21 cellular contexts compared by ENCODE assay signal in genomic region chr5:52794519-52794918, GRCh38. TPM values are rescaled to one million over a fixed set of nuclear protein-coding genes. Genes with fewer than 3 reads are reported as not detected.
DNase-seq lines count a peak whose midpoint lies in the region; ATAC-seq, FAIRE-seq and TF ChIP-seq lines count a peak whose summit lies in the region.
"Had no signal": no experiment of that assay in that cellular context is flagged by ENCODE, and none has a peak within 500 bp of the region (broad histone marks: within the 10 kb centered on the region; RNA-seq: fewer than 3 reads in every experiment).

No MANE protein-coding gene starts in this region.

- no TSS peak for BruUV-seq in HepG2 (replicated peaks; lab: Mats Ljungman, UMichigan)

- H3K9me3 ChIP-seq in HepG2 (ENCODE audit: low read length) (no peaks in the 10 kb centered on the region), tibial artery (no peaks in the 10 kb centered on the region), BE2C (no peaks in the 10 kb centered on the region), adrenal gland (replicated peaks in 1 of 3) (no peaks in the 10 kb centered on the region)
- H3K9me3 ChIP-seq: esophagus squamous epithelium, neutrophil had no signal

- H3K4me2 ChIP-seq in HepG2 (ENCODE audit: low read depth, low read length): peak overlapping the region; percentile 50

- TF ChIP-seq RAD21 in HepG2 (CRISPR knock-in tag; IDR thresholded peaks at IDR 0.05): no peak

- no peak for TF ChIP-seq CTCF in choroid plexus epithelial cell (conservative IDR thresholded peaks at IDR 0.05; ENCODE audit: low read depth, low read length)
- no peak for TF ChIP-seq CTCF in HepG2 (CRISPR knock-in tag; IDR thresholded peaks at IDR 0.05)
- no peak for TF ChIP-seq CTCF in tibial artery (IDR thresholded peaks at IDR 0.05)
- no peak for TF ChIP-seq CTCF in BE2C (IDR thresholded peaks at IDR 0.05; ENCODE audit: low read depth, low read length)
- TF ChIP-seq CTCF in adrenal gland (IDR thresholded peaks at IDR 0.05): no peak

- CTCF ChIA-PET in HepG2 (lab: Yijun Ruan, JAX; ENCODE audit: low intra/inter-chr PET ratio, low total read pairs): no interaction called here

- in situ Hi-C loops in HepG2 (cut with HindIII; ENCODE audit: extremely low pct_ligation_motif_present, low pct_unique_long_range_greater_than_20kb): no loop called here

- peaks cover 96% of the 10 kb centered on the region for H3K79me2 ChIP-seq in HepG2 (ENCODE audit: insufficient read depth, low read length)

- peak; percentile 84 for FAIRE-seq in HepG2 (lab: Jason Lieb, UNC)
- FAIRE-seq: GM12891, TTC549 had no signal

- 3% methylated on average over 1 of the region's 1 CpG for WGBS in HepG2 (ENCODE audit: low lambda C conversion rate)
- WGBS in adrenal gland, 4 donors: 40 to 45% (median 42%) methylated on average over 1 of the region's 1 CpG

- no peak overlapping the region for H2AFZ ChIP-seq in HepG2 (ENCODE audit: low read length)

- TF ChIP-seq EP300 in HepG2 (IDR thresholded peaks at IDR 0.05; ENCODE audit: low read depth in 2 of 2, low read length in 2 of 2) (peak in 1 of 2 experiments; percentile 72; a peak in 2 of 4 replicates), HepG2 (CRISPR knock-in tag; IDR thresholded peaks at IDR 0.05; ENCODE audit: borderline replicate concordance) (no peak)

- ATAC-seq in HepG2: peak; percentile 66
- ATAC-seq: activated T-cell treated with anti-CD3 and anti-CD28 coated beads, Interleukin-2, amount 50 U/mL, for 72 hours; CD8-positive, alpha-beta T cell had no signal

- no peaks in the 10 kb centered on the region; a peak in 1 of 5 replicates for H3K27me3 ChIP-seq in HepG2 (ENCODE audit: control insufficient read depth in 1 of 2, insufficient read depth in 2 of 2, low read length in 2 of 2)
- no peaks in the 10 kb centered on the region for H3K27me3 ChIP-seq in tibial artery
- no peaks in the 10 kb centered on the region for H3K27me3 ChIP-seq in BE2C
- H3K27me3 ChIP-seq in adrenal gland: no peaks in the 10 kb centered on the region
- H3K27me3 ChIP-seq: esophagus squamous epithelium had no signal

- H3K9ac ChIP-seq in HepG2 (ENCODE audit: insufficient read depth, low read depth, low read length): no peak overlapping the region

- intact Hi-C loops in HepG2 (cut with micrococcal nuclease; ENCODE audit: unreplicated experiment): no loop called here
- intact Hi-C loops in tibial artery (cut with DNase I; ENCODE audit: low total_unique reads): no loop called here
- intact Hi-C loops in adrenal gland (cut with DNase I): loop anchor here in 1 of 2 donors (10.0 kb wide), 1 partner anchor 110 kb away; no protein-coding TSS in a partner anchor

- peak; percentile 78 for DNase-seq in H4 (ENCODE audit: low spot score)
- peak; percentile 83 for DNase-seq in choroid plexus epithelial cell (ENCODE audit: low read depth)
- DNase-seq in HepG2 (ENCODE audit: low spot score): peak; percentile 83
- DNase-seq in tibial artery: peak in 1 of 2 donors; percentile 43
- no peak for DNase-seq in BE2C
- no peak for DNase-seq in kidney glomerular epithelial cell (lab: John Stamatoyannopoulos, UW)
- DNase-seq in adrenal gland: no peak
- DNase-seq: activated T-cell treated with anti-CD3 and anti-CD28 coated beads, Interleukin-2, amount 50 U/mL, for 72 hours; CD8-positive, alpha-beta T cell; DMS153; effector memory CD4-positive, alpha-beta T cell; esophagus squamous epithelium; head of caudate nucleus; NCI-H1417; NCI-H69; stimulated activated CD8-positive, alpha-beta memory T cell treated with anti-CD3 and anti-CD28 coated beads, Interleukin-4, amount 100 ng/mL, for 48 hours; substantia nigra; SW 1271 had no signal

- TF ChIP-seq POLR2A in HepG2 (IDR thresholded peaks at IDR 0.05; ENCODE audit: insufficient read depth in 1 of 2, low read depth in 2 of 2, low read length in 2 of 2) (no peak), adrenal gland (IDR thresholded peaks at IDR 0.05) (no peak)

- H3K4me3 ChIP-seq in choroid plexus epithelial cell (ENCODE audit: low read depth, low read length) (no peak overlapping the region), HepG2 (replicated peaks in 1 of 3; ENCODE audit: insufficient read depth in 1 of 3, low read depth in 2 of 3, low read length in 3 of 3) (peak overlapping the region in 1 of 3 experiments; percentile 3; a peak in 2 of 6 replicates), tibial artery (no peak overlapping the region), BE2C (ENCODE audit: low read depth, low read length) (no peak overlapping the region), adrenal gland (peak overlapping the region in 1 of 4 donors; percentile 88)
- H3K4me3 ChIP-seq: esophagus squamous epithelium had no signal

- H3K27ac ChIP-seq in HepG2 (ENCODE audit: extremely low read length, insufficient read depth, low read length): peak overlapping the region; percentile 52
- H3K27ac ChIP-seq in tibial artery: peak overlapping the region; percentile 87 to 95
- H3K27ac ChIP-seq in adrenal gland: peak overlapping the region in 1 of 5 donors; percentile 27
- H3K27ac ChIP-seq: neutrophil had no signal

- no peaks in the 10 kb centered on the region; the same call in 1 of the 2 replicates for H4K20me1 ChIP-seq in HepG2 (ENCODE audit: insufficient read depth, low read length)

- POLR2A ChIA-PET in HepG2 (lab: Yijun Ruan, JAX): interaction anchor here (0.8 to 0.9 kb wide), 2 partner anchors 85 to 315 kb away, joined by 4 read pairs; partner anchors contain the start of gene MOCS2

- H3K36me3 ChIP-seq in HepG2 (replicated peaks in 1 of 2; ENCODE audit: control insufficient read depth in 1 of 2, insufficient read depth in 2 of 2, low read length in 2 of 2) (no peaks in the 10 kb centered on the region), tibial artery (no peaks in the 10 kb centered on the region), BE2C (no peaks in the 10 kb centered on the region; the same call in 1 of the 2 replicates), adrenal gland (replicated peaks in 1 of 2) (no peaks in the 10 kb centered on the region)
- H3K36me3 ChIP-seq: esophagus squamous epithelium, neutrophil had no signal

- peaks cover 93% of the 10 kb centered on the region for H3K4me1 ChIP-seq in HepG2 (ENCODE audit: insufficient read depth, low read length)
- peaks cover 0 to 90% (median 26%) of the 10 kb centered on the region in 4 donors for H3K4me1 ChIP-seq in tibial artery
- H3K4me1 ChIP-seq in BE2C: peaks cover 17% of the 10 kb centered on the region; the same call in 1 of the 2 replicates
- H3K4me1 ChIP-seq in adrenal gland (replicated peaks in 1 of 2): peaks cover 20 to 90% of the 10 kb centered on the region in 2 donors

RNA-seq across cellular contexts. Expression of gene ITGA1, which starts 6.8 kb away (rescaled TPM):
- 16.0 and 23.8 TPM in 2 replicates for total RNA-seq in H4 (2014; rRNA removed; shearing (Covaris generic))
- total RNA-seq in HepG2 (2016; rRNA removed; fragmentation: Illumina TruSeq; extraction: Trizol): 11.6 and 23.1 TPM in 2 replicates
- 3.4 and 5.7 TPM in 2 replicates for total RNA-seq in HepG2 (2016; cell fraction: cytosol; rRNA removed; fragmentation: Illumina TruSeq; extraction: Trizol; ENCODE audit: low read depth)
- 12.0 and 21.2 TPM in 2 replicates for total RNA-seq in HepG2 (2016; cell fraction: insoluble cytoplasmic fraction; rRNA removed; fragmentation: Illumina TruSeq; extraction: Trizol)
- total RNA-seq in HepG2 (2016; cell fraction: membrane; rRNA removed; fragmentation: Illumina TruSeq; extraction: Trizol): 3.1 and 3.8 TPM in 2 replicates
- total RNA-seq in HepG2 (2016; cell fraction: nucleus; rRNA removed; fragmentation: Illumina TruSeq; extraction: Trizol): 34.4 and 38.7 TPM in 2 replicates
- polyA plus RNA-seq in HepG2 (2011; rRNA removed): 28.6 and 35.6 TPM in 2 replicates
- polyA plus RNA-seq in HepG2 (2011; cell fraction: cytosol; rRNA removed): 8.2 and 21.3 TPM in 2 replicates
- polyA plus RNA-seq in HepG2 (2011; cell fraction: nucleus; rRNA removed): 37.8 and 49.4 TPM in 2 replicates
- 22.3 and 27.3 TPM in 2 replicates for polyA plus RNA-seq in HepG2 (2012)
- polyA plus RNA-seq in HepG2 (2016; cell fraction: cytosol; fragmentation: Illumina TruSeq; extraction: Trizol; ENCODE audit: low read depth): 0.44 and 0.49 TPM in 2 replicates
- 3.9 and 4.0 TPM in 2 replicates for polyA plus RNA-seq in HepG2 (2016; cell fraction: insoluble cytoplasmic fraction; fragmentation: Illumina TruSeq; extraction: Trizol; ENCODE audit: low read depth)
- polyA plus RNA-seq in HepG2 (2016; cell fraction: membrane; fragmentation: Illumina TruSeq; extraction: Trizol; ENCODE audit: low read depth): 0.74 and 0.87 TPM in 2 replicates
- 16.4 and 19.4 TPM in 2 replicates for polyA plus RNA-seq in HepG2 (2016; cell fraction: nucleus; fragmentation: Illumina TruSeq; extraction: Trizol; ENCODE audit: insufficient read depth, low read depth)
- polyA minus RNA-seq in HepG2 (2011; rRNA and poly(A)+ RNA removed; ENCODE audit: low replicate concordance): 58.0 and 60.0 TPM in 2 replicates
- 32.8 and 74.9 TPM in 2 replicates for polyA minus RNA-seq in HepG2 (2011; cell fraction: cytosol; rRNA and poly(A)+ RNA removed)
- polyA minus RNA-seq in HepG2 (2011; cell fraction: nucleus; rRNA and poly(A)+ RNA removed): 121 and 200 TPM in 2 replicates
- polyA plus RNA-seq in BE2C (2012; ENCODE audit: insufficient read depth, insufficient read length, low read depth): 10.5 TPM
- 100 to 1,000 TPM; 137 to 371 (median 157) TPM for total RNA-seq in adrenal gland
- 10 to 100 TPM; 30.0 to 80.3 (median 39.5) TPM for polyA plus RNA-seq in adrenal gland

RNA-seq across cellular contexts. Expression of gene PELO, which starts 6.8 kb away (rescaled TPM):
- total RNA-seq in H4 (2014; rRNA removed; shearing (Covaris generic)): 24.4 and 25.7 TPM in 2 replicates
- total RNA-seq in HepG2 (2016; rRNA removed; fragmentation: Illumina TruSeq; extraction: Trizol) (19.0 and 19.5 TPM in 2 replicates), adrenal gland (100 to 1,000 TPM in 3 of 8 donors, 10 to 100 TPM in 5; 60.3 to 147 (median 79.7) TPM)
- total RNA-seq in HepG2 (2016; cell fraction: cytosol; rRNA removed; fragmentation: Illumina TruSeq; extraction: Trizol; ENCODE audit: low read depth): 3.8 and 4.6 TPM in 2 replicates
- total RNA-seq in HepG2 (2016; cell fraction: insoluble cytoplasmic fraction; rRNA removed; fragmentation: Illumina TruSeq; extraction: Trizol): 18.5 and 21.4 TPM in 2 replicates
- total RNA-seq in HepG2 (2016; cell fraction: membrane; rRNA removed; fragmentation: Illumina TruSeq; extraction: Trizol): 8.8 and 9.7 TPM in 2 replicates
- 14.0 and 15.7 TPM in 2 replicates for total RNA-seq in HepG2 (2016; cell fraction: nucleus; rRNA removed; fragmentation: Illumina TruSeq; extraction: Trizol)
- polyA plus RNA-seq in HepG2 (2011; rRNA removed) (22.7 and 23.9 TPM in 2 replicates), adrenal gland (10 to 100 TPM; 17.8 to 52.4 (median 27.9) TPM)
- polyA plus RNA-seq in HepG2 (2011; cell fraction: cytosol; rRNA removed): 17.8 and 20.4 TPM in 2 replicates
- polyA plus RNA-seq in HepG2 (2011; cell fraction: nucleus; rRNA removed): 15.6 and 17.4 TPM in 2 replicates
- polyA plus RNA-seq in HepG2 (2012): 15.8 and 20.8 TPM in 2 replicates
- polyA plus RNA-seq in HepG2 (2016; cell fraction: cytosol; fragmentation: Illumina TruSeq; extraction: Trizol; ENCODE audit: low read depth): 3.3 TPM in 2 replicates
- 19.1 and 19.8 TPM in 2 replicates for polyA plus RNA-seq in HepG2 (2016; cell fraction: insoluble cytoplasmic fraction; fragmentation: Illumina TruSeq; extraction: Trizol; ENCODE audit: low read depth)
- 3.8 and 5.3 TPM in 2 replicates for polyA plus RNA-seq in HepG2 (2016; cell fraction: membrane; fragmentation: Illumina TruSeq; extraction: Trizol; ENCODE audit: low read depth)
- polyA plus RNA-seq in HepG2 (2016; cell fraction: nucleus; fragmentation: Illumina TruSeq; extraction: Trizol; ENCODE audit: insufficient read depth, low read depth): 17.1 and 20.3 TPM in 2 replicates
- polyA minus RNA-seq in HepG2 (2011; rRNA and poly(A)+ RNA removed; ENCODE audit: low replicate concordance): 30.8 and 31.8 TPM in 2 replicates
- polyA minus RNA-seq in HepG2 (2011; cell fraction: cytosol; rRNA and poly(A)+ RNA removed): 14.2 and 15.1 TPM in 2 replicates
- 40.3 and 47.0 TPM in 2 replicates for polyA minus RNA-seq in HepG2 (2011; cell fraction: nucleus; rRNA and poly(A)+ RNA removed)
- polyA plus RNA-seq in BE2C (2012; ENCODE audit: insufficient read depth, insufficient read length, low read depth): 91.5 TPM

Comparison
In these comparisons a context has a peak if more than half of its experiments do, and no peak if none do; other contexts are left out.
1. DNase-seq: peak in H4 (single experiment), choroid plexus epithelial cell (single experiment) and HepG2 (single experiment); none in BE2C (single experiment), kidney glomerular epithelial cell (single experiment) and adrenal gland (0 of 7).